In genomic region chr15:45469429-45469828, GRCh38 we compare ENCODE assay signal across 25 cellular contexts.
"Had no signal": no experiment of that assay in that cellular context is flagged by ENCODE, and none has a peak within 500 bp of the region (broad histone marks: within the 10 kb centered on the region; RNA-seq: fewer than 3 reads in every experiment).

No MANE protein-coding gene starts in this region.

- H3K9ac ChIP-seq: KMS-11 had no signal

- H3K4me1 ChIP-seq: adrenal gland had no signal

- H3K9me3 ChIP-seq: adrenal gland had no signal

- H3K4me2 ChIP-seq: KMS-11 had no signal

- H3K4me3 ChIP-seq: adrenal gland, SK-N-MC had no signal

- H3K27ac ChIP-seq: adrenal gland, KMS-11, SK-N-MC had no signal

- FAIRE-seq: TTC549 had no signal

- DNase-seq: activated B cell treated with CpG ODN at 0.5 μM for 24 hours; activated CD4-positive, alpha-beta memory T cell treated with anti-CD3 and anti-CD28 coated beads, Interleukin-2, amount 10 ng/mL, durations not matched to agents 7 days and 5 days; activated CD4-positive, alpha-beta T cell treated with anti-CD3 and anti-CD28 coated beads, Interleukin-2, amount 50 U/mL, for 1 hour; activated CD8-positive, alpha-beta memory T cell treated with anti-CD3 and anti-CD28 coated beads, Interleukin-2, amount 50 U/mL, for 48 hours; activated naive CD4-positive, alpha-beta T cell treated with anti-CD3 and anti-CD28 coated beads, Interleukin-2, amount 50 U/mL, for 16 hours; activated naive CD8-positive, alpha-beta T cell treated with anti-CD3 and anti-CD28 coated beads, Interleukin-2, amount 10 ng/mL, durations not matched to agents 7 days and 5 days; activated T-cell treated with anti-CD3 and anti-CD28 coated beads, Interleukin-2, amount 50 U/mL, for 1 hour; adrenal gland; aorta; NCI-H1092 treated with DMSO at 0.1 percent for 48 hours; NCI-H1417 treated with DMSO at 0.1 percent for 48 hours; NCI-H1694; NCI-H2029; NCI-H2107; NCI-H345; NCI-H510A; NCI-H526 treated with DMSO at 0.1 percent for 48 hours; NCI-H82; RPMI8226; T-cell; T-helper 2 cell; T1000 had no signal

- H3K36me3 ChIP-seq: adrenal gland had no signal
